Comparison of ENCODE assay signal across 2 cellular contexts in genomic region chr10:100788027-100788900, GRCh38.
A peak's percentile ranks its signal among the peaks of the same experiment; 100 is the strongest.
TF ChIP-seq lines count a peak whose summit lies in the region.

No MANE protein-coding gene starts in this region.

TF ChIP-seq in A549, 52 proteins besides CTCF, POLR2A, EP300 and RAD21:
- TF ChIP-seq HEYL (CRISPR knock-in tag; IDR thresholded peaks at IDR 0.05) (no peak), MAFK (IDR thresholded peaks at IDR 0.05; ENCODE audit: partially characterized antibody) (peak; percentile 74)

TF ChIP-seq in H1, 55 proteins besides CTCF, POLR2A, EP300 and RAD21:
- no peak for TF ChIP-seq KDM4A (IDR thresholded peaks at IDR 0.05; ENCODE audit: low read depth, low read length, severe bottlenecking)
- no peak for TF ChIP-seq CREB1 (IDR thresholded peaks at IDR 0.05)
- TF ChIP-seq TEAD4 (IDR thresholded peaks at IDR 0.05; ENCODE audit: low read depth, low read length): no peak
- TF ChIP-seq SIRT6 (IDR thresholded peaks at IDR 0.05; ENCODE audit: low read length): no peak
- TF ChIP-seq CBX5 (IDR thresholded peaks at IDR 0.05; ENCODE audit: low read depth, low read length): no peak
- no peak for TF ChIP-seq SIN3A (conservative IDR thresholded peaks at IDR 0.05 in 1 of 2, IDR thresholded peaks at IDR 0.05 in 1 of 2; ENCODE audit: low read depth in 1 of 2, low read length in 2 of 2)
- TF ChIP-seq BACH1 (IDR thresholded peaks at IDR 0.05; ENCODE audit: low read length): no peak
TF ChIP-seq in H1: peak in this region for 0.
